Comparison of ENCODE assay signal across 22 cellular contexts in genomic region chr6:152314483-152314832, GRCh38.
A peak's percentile ranks its signal among the peaks of the same experiment; 100 is the strongest.
DNase-seq lines count a peak whose midpoint lies in the region; ATAC-seq and TF ChIP-seq lines count a peak whose summit lies in the region.
"Had no signal": no experiment of that assay in that cellular context is flagged by ENCODE, and none has a peak within 500 bp of the region (broad histone marks: within the 10 kb centered on the region; RNA-seq: fewer than 3 reads in every experiment).

No MANE protein-coding gene starts in this region.

- no peak overlapping the region for H3K14ac ChIP-seq in trophoblast cell (ENCODE audit: low read length)

- TF ChIP-seq CTCF in AG04450 (IDR thresholded peaks at IDR 0.05; ENCODE audit: low read depth, low read length): no peak; the same call in 1 of the 2 replicates
- TF ChIP-seq CTCF in fibroblast of the aortic adventitia (IDR thresholded peaks at IDR 0.05; ENCODE audit: insufficient read depth, low read length): peak; percentile 31
- no peak for TF ChIP-seq CTCF in GM13976 (IDR thresholded peaks at IDR 0.05; ENCODE audit: borderline replicate concordance, control extremely low read depth, extremely low read depth, insufficient read depth, missing control alignments)

- DNase-seq in AG04450 (ENCODE audit: low read depth, low spot score) (no peak), fibroblast of the aortic adventitia (ENCODE audit: low read depth) (no peak), trophoblast cell (peak in 1 of 2 donors; percentile 83), NCI-H774 (lab: John Stamatoyannopoulos, UW) (no peak), GM13976 (ENCODE audit: low spot score) (no peak)
- DNase-seq: activated CD4-positive, alpha-beta T cell treated with anti-CD3 and anti-CD28 coated beads, Interleukin-2, amount 10 ng/mL, durations not matched to agents 7 days and 5 days; activated naive CD4-positive, alpha-beta T cell treated with Interleukin-2 at 50 U/mL for 16 hours; activated T-cell treated with anti-CD3 and anti-CD28 coated beads for 4 hours; COR-L47; dorsolateral prefrontal cortex; NCI-H2029; NCI-H446; NK-92 treated with Interleukin-12 subunit alpha and Interleukin-12 subunit beta, amount 100 ng/mL, for 24 hours; RPMI8226; sigmoid colon; stimulated activated CD4-positive, alpha-beta T cell treated with anti-CD3 and anti-CD28 coated beads, Interleukin-1b, Interleukin-23, amount 100 ng/mL, for 48 hours; stimulated activated naive CD8-positive, alpha-beta T cell treated with anti-CD3 and anti-CD28 coated beads, Interleukin-15, amount 100 ng/mL, for 72 hours had no signal

- H3K79me2 ChIP-seq in trophoblast cell (ENCODE audit: control insufficient read depth, insufficient read depth, low read length, poor library complexity): no peaks in the 10 kb centered on the region

- no peak overlapping the region for H2AK5ac ChIP-seq in trophoblast cell (ENCODE audit: low read length)

- H3K27ac ChIP-seq in AG04450 (ENCODE audit: low read depth, low read length) (peak overlapping the region; percentile 69), HUES48 (ENCODE audit: low read depth, low read length) (peak overlapping the region; percentile 39), trophoblast cell (ENCODE audit: low read depth, low read length) (no peak overlapping the region)
- H3K27ac ChIP-seq: neutrophil, vagina had no signal

- no peak overlapping the region for H2AFZ ChIP-seq in trophoblast cell (ENCODE audit: insufficient read depth, low read length, poor library complexity)

- no peak overlapping the region for H2BK5ac ChIP-seq in trophoblast cell (ENCODE audit: low read depth, low read length, poor library complexity)

- CTCF ChIA-PET in AG04450 (lab: Charles Lee): interaction anchor here (0.6 to 3.3 kb wide), 3 partner anchors 13 to 325 kb away, joined by 4 to 14 read pairs (median 4); no protein-coding TSS in a partner anchor

- no peak overlapping the region for H3K4ac ChIP-seq in trophoblast cell (ENCODE audit: low read depth, low read length)

- no peaks in the 10 kb centered on the region for H3K36me3 ChIP-seq in HUES48 (ENCODE audit: control insufficient read depth, insufficient read depth, low read length)
- H3K36me3 ChIP-seq in trophoblast cell (ENCODE audit: control insufficient read depth in 1 of 2, insufficient read depth in 2 of 2, low read length in 2 of 2): peaks cover 1 to 2% of the 10 kb centered on the region in 2 experiments

- H4K12ac ChIP-seq in trophoblast cell (ENCODE audit: low read depth, low read length): no peak overlapping the region

- H3K4me1 ChIP-seq in HUES48 (ENCODE audit: control insufficient read depth, insufficient read depth, low read length) (no peaks in the 10 kb centered on the region), trophoblast cell (ENCODE audit: control insufficient read depth in 1 of 2, insufficient read depth in 2 of 2, low read length in 2 of 2) (peaks cover 2 to 3% of the 10 kb centered on the region in 2 experiments)
- H3K4me1 ChIP-seq: sigmoid colon, vagina had no signal

- in situ Hi-C loops in GM13976 (cut with MboI; ENCODE audit: low sequenced_read_pairs, unreplicated experiment): no loop called here

- no peak overlapping the region for H3K9ac ChIP-seq in HUES48 (ENCODE audit: low read depth, low read length)
- no peak overlapping the region for H3K9ac ChIP-seq in trophoblast cell (ENCODE audit: low read length)

- no peak for ATAC-seq in HG03095 (IDR thresholded peaks at IDR 0.05; ENCODE audit: unreplicated experiment)
- ATAC-seq: esophagus mucosa; stimulated activated naive CD8-positive, alpha-beta T cell treated with anti-CD3 and anti-CD28 coated beads, Interleukin-15, amount 100 ng/mL, for 72 hours had no signal

- peak overlapping the region; percentile 33 for H2BK120ac ChIP-seq in trophoblast cell (ENCODE audit: insufficient read depth, low read length, poor library complexity)

- H4K8ac ChIP-seq in trophoblast cell (ENCODE audit: low read depth, low read length): no peak overlapping the region

- POLR2A ChIA-PET in AG04450 (lab: Yijun Ruan, JAX): no interaction called here

- H3K9me3 ChIP-seq in AG04450 (ENCODE audit: control insufficient read depth, insufficient read depth, low read length) (no peaks in the 10 kb centered on the region), HUES48 (ENCODE audit: control insufficient read depth, insufficient read depth, low read length) (no peaks in the 10 kb centered on the region), trophoblast cell (ENCODE audit: insufficient read depth, low read depth, low read length) (peaks cover 1% of the 10 kb centered on the region)
- H3K9me3 ChIP-seq: neutrophil, sigmoid colon, vagina had no signal

- no peak overlapping the region for H3K18ac ChIP-seq in trophoblast cell (ENCODE audit: low read length)

- WGBS in trophoblast cell (ENCODE audit: extremely low coverage, insufficient coverage, insufficient read length): no CpG with 5 or more reads among the region's 5 CpGs

- peaks cover 7% of the 10 kb centered on the region for H3K79me1 ChIP-seq in trophoblast cell (ENCODE audit: low read length)

- H2BK12ac ChIP-seq in trophoblast cell (ENCODE audit: low read length): no peak overlapping the region

- no peaks in the 10 kb centered on the region for H3K27me3 ChIP-seq in AG04450 (ENCODE audit: control insufficient read depth, insufficient read depth, low read length)
- H3K27me3 ChIP-seq in HUES48 (ENCODE audit: control insufficient read depth, insufficient read depth, low read length): no peaks in the 10 kb centered on the region
- no peaks in the 10 kb centered on the region for H3K27me3 ChIP-seq in trophoblast cell (ENCODE audit: insufficient read depth, low read length)
- H3K27me3 ChIP-seq: dorsolateral prefrontal cortex, neutrophil, sigmoid colon, vagina had no signal

- H3K4me3 ChIP-seq in AG04450 (ENCODE audit: low read depth, low read length) (no peak overlapping the region), HUES48 (ENCODE audit: low read depth, low read length) (no peak overlapping the region), fibroblast of the aortic adventitia (ENCODE audit: low read depth, low read length) (no peak overlapping the region), trophoblast cell (ENCODE audit: low read depth, low read length) (no peak overlapping the region)
- H3K4me3 ChIP-seq: dorsolateral prefrontal cortex, sigmoid colon, vagina had no signal

- no peak overlapping the region for H3K23ac ChIP-seq in trophoblast cell (ENCODE audit: low read length)

- no peak overlapping the region for H4K91ac ChIP-seq in trophoblast cell (ENCODE audit: low read depth, low read length)

- no peak overlapping the region for H3K4me2 ChIP-seq in trophoblast cell (ENCODE audit: low read length)
